21 cellular contexts compared by ENCODE assay signal in genomic region chr10:130843051-130843653, GRCh38.
DNase-seq lines count a peak whose midpoint lies in the region; ATAC-seq and TF ChIP-seq lines count a peak whose summit lies in the region.
"Had no signal": no experiment of that assay in that cellular context is flagged by ENCODE, and none has a peak within 500 bp of the region (broad histone marks: within the 10 kb centered on the region; RNA-seq: fewer than 3 reads in every experiment).

No MANE protein-coding gene starts in this region.

- H3K27me3 ChIP-seq in right atrium auricular region (no peaks in the 10 kb centered on the region), osteoblast (ENCODE audit: insufficient read depth, low read length) (no peaks in the 10 kb centered on the region), aorta (ENCODE audit: control insufficient read depth in 1 of 2, insufficient read depth in 2 of 2, low read length in 1 of 2) (no peaks in the 10 kb centered on the region)
- H3K27me3 ChIP-seq: BE2C, BLaER1 had no signal

- DNase-seq in right atrium auricular region (ENCODE audit: low spot score), result peak; percentile 44
- no peak for DNase-seq in Right ventricle myocardium superior
- DNase-seq in stimulated activated naive CD8-positive, alpha-beta T cell treated with anti-CD3 and anti-CD28 coated beads, Interleukin-15, Interleukin-2, amounts not matched to agents 100 U/mL and 50 U/mL, for 24 hours, result no peak
- no peak for DNase-seq in stimulated activated naive CD8-positive, alpha-beta T cell treated with anti-CD3 and anti-CD28 coated beads, Interleukin-15, amount 100 ng/mL, for 72 hours
- DNase-seq in osteoblast (ENCODE audit: insufficient read length, low spot score, missing footprints), result peak; percentile 68
- DNase-seq in aorta, result no peak
- no peak for DNase-seq in COLO668 (lab: John Stamatoyannopoulos, UW; ENCODE audit: unreplicated experiment)
- DNase-seq: 8988T; ACHN; BE2C; C1 segment of cervical spinal cord; Caco-2; Calu3; CD4-positive, alpha-beta memory T cell; CD4-positive, CD25-positive, alpha-beta regulatory T cell; CD8-positive, alpha-beta memory T cell; DMS79 treated with DMSO at 0.1 percent for 48 hours; GF-D8 had no signal

- H3K9me3 Mint-ChIP-seq in stimulated activated naive CD8-positive, alpha-beta T cell treated with anti-CD3 and anti-CD28 coated beads, Interleukin-15, amount 100 ng/mL, for 72 hours, result no peaks in the 10 kb centered on the region

- peaks cover 13% of the 10 kb centered on the region for H3K27me3 Mint-ChIP-seq in stimulated activated naive CD8-positive, alpha-beta T cell treated with anti-CD3 and anti-CD28 coated beads, Interleukin-15, amount 100 ng/mL, for 72 hours
- H3K27me3 Mint-ChIP-seq: CD4-positive, alpha-beta memory T cell; CD4-positive, CD25-positive, alpha-beta regulatory T cell had no signal

- H3K27ac Mint-ChIP-seq in stimulated activated naive CD8-positive, alpha-beta T cell treated with anti-CD3 and anti-CD28 coated beads, Interleukin-15, amount 100 ng/mL, for 72 hours, result no peak overlapping the region
- H3K27ac Mint-ChIP-seq: CD14-positive monocyte; CD4-positive, alpha-beta memory T cell; CD4-positive, CD25-positive, alpha-beta regulatory T cell; CD8-positive, alpha-beta memory T cell had no signal

- no peak overlapping the region for H3K4me3 Mint-ChIP-seq in stimulated activated naive CD8-positive, alpha-beta T cell treated with anti-CD3 and anti-CD28 coated beads, Interleukin-15, amount 100 ng/mL, for 72 hours
- H3K4me3 Mint-ChIP-seq: CD14-positive monocyte; CD4-positive, alpha-beta memory T cell; CD4-positive, CD25-positive, alpha-beta regulatory T cell; CD8-positive, alpha-beta memory T cell had no signal

- intact Hi-C loops in Right ventricle myocardium superior (cut with DNase I) (no loop called here), aorta (cut with DNase I) (no loop called here)

- H3K27ac ChIP-seq in right atrium auricular region (no peak overlapping the region), osteoblast (ENCODE audit: low read depth, low read length) (no peak overlapping the region), aorta (ENCODE audit: low read depth in 1 of 2, low read length in 2 of 2) (no peak overlapping the region)
- H3K27ac ChIP-seq: BLaER1 had no signal

- 69 to 83% methylated on average over 12 of the region's 12 CpGs for WGBS in aorta, 2 donors

- H2AFZ ChIP-seq in osteoblast (ENCODE audit: low read length), result no peak overlapping the region

- H3K79me2 ChIP-seq in osteoblast (ENCODE audit: insufficient read depth, low read length), result no peaks in the 10 kb centered on the region

- H3K36me3 ChIP-seq in right atrium auricular region (no peaks in the 10 kb centered on the region), osteoblast (ENCODE audit: insufficient read depth, low read length) (no peaks in the 10 kb centered on the region), aorta (ENCODE audit: control insufficient read depth in 1 of 2, insufficient read depth in 2 of 2, low read length in 1 of 2) (no peaks in the 10 kb centered on the region)
- H3K36me3 ChIP-seq: BE2C, BLaER1 had no signal

- no peak for ATAC-seq in Right ventricle myocardium superior (ENCODE audit: poor library complexity)
- peak; percentile 19 for ATAC-seq in stimulated activated naive CD8-positive, alpha-beta T cell treated with anti-CD3 and anti-CD28 coated beads, Interleukin-15, Interleukin-2, amounts not matched to agents 100 U/mL and 50 U/mL, for 24 hours
- no peak for ATAC-seq in stimulated activated naive CD8-positive, alpha-beta T cell treated with anti-CD3 and anti-CD28 coated beads, Interleukin-15, amount 100 ng/mL, for 72 hours
- ATAC-seq in aorta (ENCODE audit: low FRiP score), result peak; percentile 38
- ATAC-seq in GM21619 (IDR thresholded peaks at IDR 0.05; ENCODE audit: unreplicated experiment), result no peak

- H3K4me3 ChIP-seq in right atrium auricular region (no peak overlapping the region), osteoblast (ENCODE audit: insufficient read depth, low read length) (no peak overlapping the region), aorta (ENCODE audit: low read length in 2 of 2) (no peak overlapping the region)
- H3K4me3 ChIP-seq: BLaER1 had no signal

- H3K9me3 ChIP-seq in right atrium auricular region, result no peaks in the 10 kb centered on the region
- H3K9me3 ChIP-seq in osteoblast (ENCODE audit: low read depth, low read length), result peaks cover 3% of the 10 kb centered on the region
- no peaks in the 10 kb centered on the region for H3K9me3 ChIP-seq in aorta (ENCODE audit: control insufficient read depth, low read length)
- H3K9me3 ChIP-seq: BE2C, BLaER1, Caco-2 had no signal

- H3K4me2 ChIP-seq in osteoblast (ENCODE audit: insufficient read depth, low read length), result no peak overlapping the region
- H3K4me2 ChIP-seq: BLaER1 had no signal

- H3K4me1 Mint-ChIP-seq in stimulated activated naive CD8-positive, alpha-beta T cell treated with anti-CD3 and anti-CD28 coated beads, Interleukin-15, amount 100 ng/mL, for 72 hours, result no peaks in the 10 kb centered on the region
- H3K4me1 Mint-ChIP-seq: CD14-positive monocyte; CD4-positive, alpha-beta memory T cell; CD4-positive, CD25-positive, alpha-beta regulatory T cell; CD8-positive, alpha-beta memory T cell had no signal

- no peaks in the 10 kb centered on the region for H4K20me1 ChIP-seq in osteoblast (ENCODE audit: insufficient read depth, low read length)
- H4K20me1 ChIP-seq: BLaER1 had no signal

- H3K4me1 ChIP-seq in right atrium auricular region, result no peaks in the 10 kb centered on the region
- no peaks in the 10 kb centered on the region for H3K4me1 ChIP-seq in osteoblast (ENCODE audit: insufficient read depth, low read length)
- H3K4me1 ChIP-seq in aorta (ENCODE audit: control insufficient read depth in 1 of 2, insufficient read depth in 2 of 2, low read length in 2 of 2), result no peaks in the 10 kb centered on the region
- H3K4me1 ChIP-seq: BE2C, Caco-2 had no signal

- TF ChIP-seq CTCF in right atrium auricular region (IDR thresholded peaks at IDR 0.05), result no peak
- TF ChIP-seq CTCF in osteoblast (IDR thresholded peaks at IDR 0.05; ENCODE audit: extremely low read depth, low read depth, low read length), result no peak

Comparison
In these comparisons a context has a peak if more than half of its experiments do, and no peak if none do; other contexts are left out.
1. DNase-seq: peak in right atrium auricular region (single experiment) and osteoblast (single experiment); none in Right ventricle myocardium superior (single experiment), stimulated activated naive CD8-positive, alpha-beta T cell treated with anti-CD3 and anti-CD28 coated beads, Interleukin-15, Interleukin-2, amounts not matched to agents 100 U/mL and 50 U/mL, for 24 hours (single experiment), stimulated activated naive CD8-positive, alpha-beta T cell treated with anti-CD3 and anti-CD28 coated beads, Interleukin-15, amount 100 ng/mL, for 72 hours (0 of 2), aorta (0 of 2) and COLO668 (single experiment).
2. ATAC-seq: peak in stimulated activated naive CD8-positive, alpha-beta T cell treated with anti-CD3 and anti-CD28 coated beads, Interleukin-15, Interleukin-2, amounts not matched to agents 100 U/mL and 50 U/mL, for 24 hours (single experiment) and aorta (single experiment); none in Right ventricle myocardium superior (single experiment), stimulated activated naive CD8-positive, alpha-beta T cell treated with anti-CD3 and anti-CD28 coated beads, Interleukin-15, amount 100 ng/mL, for 72 hours (single experiment) and GM21619 (single experiment).